Comparison of ENCODE assay signal across 22 cellular contexts in genomic region chr6:148152244-148152643, GRCh38.
"Had no signal": no experiment of that assay in that cellular context is flagged by ENCODE, and none has a peak within 500 bp of the region (broad histone marks: within the 10 kb centered on the region; RNA-seq: fewer than 3 reads in every experiment).

No MANE protein-coding gene starts in this region.

- FAIRE-seq: keratinocyte, urothelium cell line had no signal

- H3K27ac ChIP-seq: testis had no signal

- DNase-seq: activated B cell treated with CpG ODN at 0.5 μM for 24 hours; activated CD4-positive, alpha-beta T cell treated with anti-CD3 and anti-CD28 coated beads, Interleukin-2, amount 50 U/mL, for 1 hour; activated CD8-positive, alpha-beta T cell treated with anti-CD3 and anti-CD28 coated beads for 36 hours; activated gamma-delta T cell treated with Interleukin-2 at 50 U/mL for 16 hours; activated naive CD4-positive, alpha-beta T cell treated with anti-CD3 and anti-CD28 coated beads, Interleukin-2, amount 50 U/mL, for 16 hours; activated T-cell treated with anti-CD3 and anti-CD28 coated beads, Interleukin-2, amount 50 U/mL, for 4 hours; amniotic stem cell; endodermal cell; foreskin fibroblast; head of caudate nucleus; hippocampal formation; naive thymus-derived CD8-positive, alpha-beta T cell; posterior cingulate gyrus; right cardiac atrium; stimulated activated CD4-positive, alpha-beta T cell treated with anti-CD3 and anti-CD28 coated beads, Interleukin-12 subunit alpha, Interleukin-12 subunit beta, amount 100 ng/mL, for 4 hours; stimulated activated CD4-positive, alpha-beta T cell treated with anti-CD3 and anti-CD28 coated beads, Interleukin-4, amount 100 ng/mL, for 1 hour; stimulated activated naive CD8-positive, alpha-beta T cell treated with anti-CD3 and anti-CD28 coated beads, Interleukin-15, Interleukin-2, amounts not matched to agents 100 U/mL and 50 U/mL, for 24 hours; testis had no signal

- ATAC-seq: activated CD8-positive, alpha-beta T cell treated with anti-CD3 and anti-CD28 coated beads for 36 hours; activated T-cell treated with anti-CD3 and anti-CD28 coated beads, Interleukin-2, amount 50 U/mL, for 4 hours; activated T-helper 17 cell treated with anti-CD3 and anti-CD28 coated beads, Interleukin-2, amount 50 U/mL, for 72 hours; esophagus mucosa; naive thymus-derived CD8-positive, alpha-beta T cell; right cardiac atrium; stimulated activated naive CD8-positive, alpha-beta T cell treated with anti-CD3 and anti-CD28 coated beads, Interleukin-15, Interleukin-2, amounts not matched to agents 100 U/mL and 50 U/mL, for 24 hours had no signal

- H3K4me3 ChIP-seq: testis had no signal

- H3K9me3 ChIP-seq: testis had no signal

- H3K27me3 ChIP-seq: testis had no signal

- H3K4me1 ChIP-seq: testis had no signal
